In the genomic region with DNA sequence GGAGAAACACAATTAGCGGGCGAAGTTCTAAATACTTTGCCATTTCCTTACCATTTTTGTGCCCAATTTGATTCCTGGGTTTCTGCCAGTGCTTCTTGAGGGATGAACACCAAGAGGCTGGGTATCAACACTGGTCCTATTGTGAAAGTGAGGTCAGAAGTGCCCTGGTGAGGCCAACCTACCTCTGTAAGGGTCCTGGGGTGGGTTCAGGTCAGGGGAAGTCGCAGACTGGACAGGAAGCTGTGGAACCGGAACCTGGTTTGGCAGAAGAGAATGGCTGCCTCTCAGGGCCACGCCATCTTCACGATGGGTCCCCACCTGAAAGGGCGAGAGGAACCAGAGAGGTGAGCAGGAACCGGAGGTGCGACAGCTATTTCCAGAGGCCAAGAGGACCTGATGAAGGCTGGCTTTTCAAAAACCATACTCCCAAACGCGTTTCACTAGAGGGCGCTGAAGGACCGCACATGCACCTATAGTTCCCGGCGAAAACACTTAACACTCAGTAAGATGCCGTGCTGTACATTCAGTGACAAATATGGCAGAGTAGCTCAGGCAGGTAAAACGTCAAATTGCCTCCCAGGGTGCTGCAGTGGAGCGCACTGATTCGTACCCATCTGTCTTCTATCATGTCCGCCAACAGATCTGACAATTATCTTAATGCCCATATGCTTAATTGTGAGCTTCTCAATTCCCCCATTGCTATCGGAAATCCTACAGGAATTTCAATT, we compare ENCODE assay signal across 8 cellular contexts.
DNase-seq lines count a peak whose midpoint lies in the region; ATAC-seq and TF ChIP-seq lines count a peak whose summit lies in the region.

No MANE protein-coding gene starts in this region.

- no peaks in the 10 kb centered on the region for H3K9me3 Mint-ChIP-seq in activated B cell treated with CpG ODN at 0.5 μM for 24 hours

- peaks cover 45% of the 10 kb centered on the region for H3K4me1 Mint-ChIP-seq in activated B cell treated with CpG ODN at 0.5 μM for 24 hours

- TF ChIP-seq CTCF in activated B cell treated with CpG ODN at 0.5 μM for 24 hours (IDR thresholded peaks at IDR 0.05) (peak; percentile 63), lower lobe of right lung (IDR thresholded peaks at IDR 0.05) (peak; percentile 72)

- H3K27ac Mint-ChIP-seq in activated B cell treated with CpG ODN at 0.5 μM for 24 hours, result peak overlapping the region; percentile 76

- POLR2A ChIA-PET in activated B cell treated with CpG ODN at 0.5 μM for 24 hours (lab: Charles Lee), result interaction anchor here (0.5 to 1.8 kb wide), 12 partner anchors 11 to 476 kb away, joined by 3 to 17 read pairs (median 4); no protein-coding TSS in a partner anchor

- peaks cover 42% of the 10 kb centered on the region for H3K36me3 ChIP-seq in lower lobe of right lung

- H3K4me1 ChIP-seq in lower lobe of right lung, result peaks cover 30% of the 10 kb centered on the region

- intact Hi-C loops in activated B cell treated with CpG ODN at 0.5 μM for 24 hours (cut with micrococcal nuclease) (loop anchor here (1.0 to 5.0 kb wide), 11 partner anchors 14 to 1342 kb away; no protein-coding TSS in a partner anchor), lower lobe of right lung (cut with DNase I) (no loop called here)

- peaks cover 75% of the 10 kb centered on the region for H3K36me3 Mint-ChIP-seq in activated B cell treated with CpG ODN at 0.5 μM for 24 hours (ENCODE audit: low read depth)

- ATAC-seq in GM19043 (IDR thresholded peaks at IDR 0.05; ENCODE audit: low read depth, unreplicated experiment) (peak; percentile 70), HG03280 (IDR thresholded peaks at IDR 0.05; ENCODE audit: unreplicated experiment) (peak; percentile 71), activated B cell treated with CpG ODN at 0.5 μM for 24 hours (ENCODE audit: low read depth) (peak; percentile 77), lower lobe of right lung (peak; percentile 89 to 90)

- H3K4me3 ChIP-seq in lower lobe of right lung, result no peak overlapping the region

- H3K27me3 ChIP-seq in lower lobe of right lung (ENCODE audit: low read depth), result no peaks in the 10 kb centered on the region

- DNase-seq in AML-193 (lab: John Stamatoyannopoulos, UW), result peak; percentile 60 to 73
- peak; percentile 71 for DNase-seq in NCI-H2196 treated with DMSO at 0.1 percent for 48 hours (lab: John Stamatoyannopoulos, UW; ENCODE audit: unreplicated experiment)
- DNase-seq in activated B cell treated with CpG ODN at 0.5 μM for 24 hours, result peak; percentile 57
- peak; percentile 69 to 80 for DNase-seq in dermis microvascular lymphatic vessel endothelial cell (ENCODE audit: low read depth in 2 of 2)
- peak; percentile 66 for DNase-seq in lower lobe of right lung
- DNase-seq in stimulated activated CD8-positive, alpha-beta memory T cell treated with anti-CD3 and anti-CD28 coated beads, Interleukin-12 subunit alpha, Interleukin-12 subunit beta, amount 100 ng/mL, for 4 hours (ENCODE audit: low read depth), result peak; percentile 2

- no peaks in the 10 kb centered on the region for H3K9me3 ChIP-seq in lower lobe of right lung

- CTCF ChIA-PET in activated B cell treated with CpG ODN at 0.5 μM for 24 hours (lab: Charles Lee), result interaction anchor here (0.5 to 5.6 kb wide), 45 partner anchors 10 to 1495 kb away, joined by 3 to 165 read pairs (median 4); no protein-coding TSS in a partner anchor

- peak overlapping the region; percentile 34 for H3K27ac ChIP-seq in lower lobe of right lung

- H3K27me3 Mint-ChIP-seq in activated B cell treated with CpG ODN at 0.5 μM for 24 hours, result no peaks in the 10 kb centered on the region

- no peak overlapping the region for H3K4me3 Mint-ChIP-seq in activated B cell treated with CpG ODN at 0.5 μM for 24 hours

Comparison
In these comparisons a context has a peak if more than half of its experiments do, and no peak if none do; other contexts are left out.
1. DNase-seq: peak in every context shown above with its lines; median percentile 74 in dermis microvascular lymphatic vessel endothelial cell; 71 in NCI-H2196 treated with DMSO at 0.1 percent for 48 hours; 66 in AML-193; 66 in lower lobe of right lung; 57 in activated B cell treated with CpG ODN at 0.5 μM for 24 hours; 2 in stimulated activated CD8-positive, alpha-beta memory T cell treated with anti-CD3 and anti-CD28 coated beads, Interleukin-12 subunit alpha, Interleukin-12 subunit beta, amount 100 ng/mL, for 4 hours.